ENCODE assay signal across 6 cellular contexts in genomic region chr11:2649848-2650247, GRCh38.
"Had no signal": no experiment of that assay in that cellular context is flagged by ENCODE, and none has a peak within 500 bp of the region (broad histone marks: within the 10 kb centered on the region; RNA-seq: fewer than 3 reads in every experiment).

No MANE protein-coding gene starts in this region.

- H3K4me3 ChIP-seq: GM23338, HAP-1 had no signal

- H3K4me1 ChIP-seq: HAP-1 had no signal

- H3K4me3 Mint-ChIP-seq: GM23338 had no signal

- H3K27me3 Mint-ChIP-seq: IgD-negative memory B cell had no signal

- H3K27ac Mint-ChIP-seq: GM23338, IgD-negative memory B cell had no signal

- H3K9me3 ChIP-seq: HAP-1 had no signal

- ATAC-seq: GM23338, HCT116 had no signal

- H3K4me1 Mint-ChIP-seq: GM23338 had no signal

- DNase-seq: Kasumi-1, KG1 had no signal

- H3K36me3 ChIP-seq: HAP-1 had no signal
